ENCODE assay signal across 23 cellular contexts in genomic region chr7:12131122-12131521, GRCh38.
DNase-seq lines count a peak whose midpoint lies in the region; ATAC-seq and TF ChIP-seq lines count a peak whose summit lies in the region.
"Had no signal": no experiment of that assay in that cellular context is flagged by ENCODE, and none has a peak within 500 bp of the region (broad histone marks: within the 10 kb centered on the region; RNA-seq: fewer than 3 reads in every experiment).

No MANE protein-coding gene starts in this region.

- H3K4me3 ChIP-seq in Panc1 (ENCODE audit: low read depth in 2 of 2, low read length in 2 of 2) (no peak overlapping the region), transverse colon (no peak overlapping the region), H7 (ENCODE audit: insufficient read depth, low read depth, low read length) (no peak overlapping the region)
- H3K4me3 ChIP-seq: Peyer's patch had no signal

- H3K27ac ChIP-seq in Panc1 (ENCODE audit: low read length) (peak overlapping the region; percentile 74), transverse colon (peak overlapping the region in 3 of 4 donors; percentile 20 to 43 (median 28))
- H3K27ac ChIP-seq: C4-2B, Peyer's patch had no signal

- in situ Hi-C loops in Panc1 (cut with HindIII; ENCODE audit: low pct_unique_long_range_greater_than_20kb, low sequenced_read_pairs): no loop called here
- in situ Hi-C loops in transverse colon (cut with MboI; ENCODE audit: low pct_ligation_motif_present in 1 of 4, low pct_unique_long_range_greater_than_20kb in 1 of 4, low sequenced_read_pairs in 3 of 4): no loop called here

- H3K36me3 ChIP-seq in Panc1 (ENCODE audit: control insufficient read depth, insufficient read depth, low read length): no peaks in the 10 kb centered on the region
- no peaks in the 10 kb centered on the region for H3K36me3 ChIP-seq in transverse colon
- H3K36me3 ChIP-seq in H7 (replicated peaks; ENCODE audit: control insufficient read depth, insufficient read depth, low read length): no peaks in the 10 kb centered on the region
- H3K36me3 ChIP-seq: Peyer's patch had no signal

- TF ChIP-seq CTCF in Panc1 (IDR thresholded peaks at IDR 0.05): no peak
- TF ChIP-seq CTCF in transverse colon (IDR thresholded peaks at IDR 0.05): no peak

- peaks cover 13% of the 10 kb centered on the region for H3K27me3 Mint-ChIP-seq in central memory CD8-positive, alpha-beta T cell
- peaks cover 0 to 3% (median 2%) of the 10 kb centered on the region in 3 donors for H3K27me3 Mint-ChIP-seq in immature natural killer cell (ENCODE audit: low read depth in 3 of 3)

- H3K4me1 Mint-ChIP-seq in central memory CD8-positive, alpha-beta T cell: peaks cover 11% of the 10 kb centered on the region
- H3K4me1 Mint-ChIP-seq in immature natural killer cell: peaks cover 11 to 18% of the 10 kb centered on the region in 2 donors
- H3K4me1 Mint-ChIP-seq: B cell had no signal

- H3K4me3 Mint-ChIP-seq in central memory CD8-positive, alpha-beta T cell: no peak overlapping the region
- peak overlapping the region in 4 of 5 donors; percentile 3 to 31 (median 10) for H3K4me3 Mint-ChIP-seq in immature natural killer cell
- H3K4me3 Mint-ChIP-seq: B cell; CD8-positive, alpha-beta T cell had no signal

- no peaks in the 10 kb centered on the region for H3K36me3 Mint-ChIP-seq in central memory CD8-positive, alpha-beta T cell (ENCODE audit: insufficient read depth)
- no peaks in the 10 kb centered on the region for H3K36me3 Mint-ChIP-seq in immature natural killer cell
- H3K36me3 Mint-ChIP-seq: CD8-positive, alpha-beta T cell had no signal

- ATAC-seq in Panc1 (peak; percentile 46), GM18861 (IDR thresholded peaks at IDR 0.05; ENCODE audit: unreplicated experiment) (no peak)
- peak; percentile 40 for ATAC-seq in central memory CD8-positive, alpha-beta T cell (replicated peaks; ENCODE audit: extremely low read depth, poor library complexity, severe bottlenecking)
- ATAC-seq: CD8-positive, alpha-beta T cell; HepG2 had no signal

- intact Hi-C loops in Panc1 (cut with micrococcal nuclease; ENCODE audit: unreplicated experiment): no loop called here
- intact Hi-C loops in transverse colon (cut with DNase I; ENCODE audit: low total_unique reads): no loop called here

- H3K9me3 ChIP-seq in Panc1 (ENCODE audit: control insufficient read depth, insufficient read depth, low read depth, low read length): peaks cover 5% of the 10 kb centered on the region; the same call in 1 of the 2 replicates
- H3K9me3 ChIP-seq in transverse colon: no peaks in the 10 kb centered on the region
- H3K9me3 ChIP-seq: Peyer's patch had no signal

- CTCF ChIA-PET in Panc1 (lab: Charles Lee): no interaction called here

- no peak for TF ChIP-seq EP300 in transverse colon (IDR thresholded peaks at IDR 0.05; ENCODE audit: low read depth)

- POLR2A ChIA-PET in Panc1 (lab: Charles Lee): no interaction called here

- no peak overlapping the region for H3K27ac Mint-ChIP-seq in central memory CD8-positive, alpha-beta T cell (ENCODE audit: low read depth)
- H3K27ac Mint-ChIP-seq in immature natural killer cell: no peak overlapping the region
- H3K27ac Mint-ChIP-seq: B cell; CD8-positive, alpha-beta T cell had no signal

- no peak for TF ChIP-seq POLR2A in transverse colon (IDR thresholded peaks at IDR 0.05)

- H3K27me3 ChIP-seq in Panc1 (ENCODE audit: control insufficient read depth, insufficient read depth, low read length) (no peaks in the 10 kb centered on the region), transverse colon (no peaks in the 10 kb centered on the region), H7 (ENCODE audit: control insufficient read depth, insufficient read depth, low read length) (no peaks in the 10 kb centered on the region)
- H3K27me3 ChIP-seq: Peyer's patch had no signal

- DNase-seq in Panc1 (ENCODE audit: low read depth, low spot score) (no peak), immature natural killer cell (peak in 1 of 3 donors; percentile 26), transverse colon (no peak), H7 (no peak), cerebellar nuclear complex (lab: John Stamatoyannopoulos, UW) (no peak)
- DNase-seq in central memory CD8-positive, alpha-beta T cell (ENCODE audit: low spot score in 2 of 2): no peak
- DNase-seq: Caco-2; CD8-positive, alpha-beta T cell; GDM1; Karpas-422; MV-4-11; NCI-H1105; NCI-H1436 treated with DMSO at 0.1 percent for 48 hours; NCI-H1930; NCI-H2107; NCI-H446; NCI-H526; Peyer's patch; SHP77 treated with DMSO at 0.1 percent for 48 hours had no signal

- BruUV-seq in Panc1 (replicated peaks; lab: Mats Ljungman, UMichigan): no TSS peak

- H3K4me1 ChIP-seq in Panc1 (ENCODE audit: control insufficient read depth, insufficient read depth, low read length) (peaks cover 3% of the 10 kb centered on the region; the same call in 1 of the 2 replicates), transverse colon (peaks cover 0 to 16% (median 5%) of the 10 kb centered on the region in 4 donors)
- H3K4me1 ChIP-seq: Peyer's patch had no signal

- H3K9me3 Mint-ChIP-seq in central memory CD8-positive, alpha-beta T cell: no peaks in the 10 kb centered on the region
- H3K9me3 Mint-ChIP-seq in immature natural killer cell: peaks cover 0 to 3% (median 0%) of the 10 kb centered on the region in 6 donors
